In genomic region chr2:124796647-124797437, GRCh38 we compare ENCODE assay signal across 32 cellular contexts.
"Had no signal": no experiment of that assay in that cellular context is flagged by ENCODE, and none has a peak within 500 bp of the region (broad histone marks: within the 10 kb centered on the region; RNA-seq: fewer than 3 reads in every experiment).

No MANE protein-coding gene starts in this region.

- H3K9me3 Mint-ChIP-seq: activated CD4-positive, alpha-beta T cell treated with anti-CD3 and anti-CD28 coated beads, Interleukin-2, amount 10 ng/mL, durations not matched to agents 7 days and 5 days; activated T-cell treated with anti-CD3 and anti-CD28 coated beads, Interleukin-2, amount 50 U/mL, for 4 hours; dendritic cell treated with granulocyte-macrophage colony-stimulating factor and Interleukin-4, amounts not matched to agents 40 ng/mL and 50 ng/mL, for 4 days had no signal

- H3K36me3 Mint-ChIP-seq: activated naive CD8-positive, alpha-beta T cell; brain had no signal

- H3K27ac ChIP-seq: breast epithelium, cardiac muscle cell, colonic mucosa, epithelial cell of prostate, esophagus squamous epithelium had no signal

- H3K27me3 ChIP-seq: breast epithelium, cardiac muscle cell, colonic mucosa, esophagus squamous epithelium had no signal

- H3K4me3 ChIP-seq: breast epithelium, cardiac muscle cell, colonic mucosa, esophagus squamous epithelium had no signal

- H3K27ac Mint-ChIP-seq: activated CD4-positive, alpha-beta memory T cell treated with anti-CD3 and anti-CD28 coated beads, Interleukin-2, amount 10 ng/mL, durations not matched to agents 7 days and 5 days; activated CD4-positive, alpha-beta T cell treated with anti-CD3 and anti-CD28 coated beads for 36 hours; activated CD4-positive, alpha-beta T cell treated with anti-CD3 and anti-CD28 coated beads, Interleukin-2, amount 10 ng/mL, durations not matched to agents 7 days and 5 days; activated naive CD8-positive, alpha-beta T cell; activated T-helper 17 cell treated with anti-CD3 and anti-CD28 coated beads, Interleukin-2, amount 50 U/mL, for 72 hours; brain; dendritic cell treated with granulocyte-macrophage colony-stimulating factor and Interleukin-4, amounts not matched to agents 40 ng/mL and 50 ng/mL, for 4 days; effector memory CD8-positive, alpha-beta T cell had no signal

- H3K36me3 ChIP-seq: breast epithelium, cardiac muscle cell, colonic mucosa, esophagus squamous epithelium had no signal

- DNase-seq: activated CD4-positive, alpha-beta memory T cell treated with anti-CD3 and anti-CD28 coated beads, Interleukin-2, amount 10 ng/mL, durations not matched to agents 7 days and 5 days; activated CD4-positive, alpha-beta T cell treated with anti-CD3 and anti-CD28 coated beads for 36 hours; activated CD4-positive, alpha-beta T cell treated with anti-CD3 and anti-CD28 coated beads, Interleukin-2, amount 10 ng/mL, durations not matched to agents 7 days and 5 days; activated CD4-positive, alpha-beta T cell treated with anti-CD3 and anti-CD28 coated beads, Interleukin-2, amount 50 U/mL, for 4 hours; activated CD4-positive, CD25-positive, alpha-beta regulatory T cell; activated CD4-positive, CD25-positive, alpha-beta regulatory T cell treated with anti-CD3 and anti-CD28 coated beads, Interleukin-2, amount 50 U/mL, for 72 hours; activated effector memory CD4-positive, alpha-beta T cell treated with Interleukin-2 at 50 U/mL for 16 hours; activated gamma-delta T cell treated with Interleukin-2 at 50 U/mL for 16 hours; activated naive CD4-positive, alpha-beta T cell treated with anti-CD3 and anti-CD28 coated beads, Interleukin-2, amount 50 U/mL, for 16 hours; activated naive CD4-positive, alpha-beta T cell treated with Interleukin-2 at 50 U/mL for 16 hours; activated T-cell treated with anti-CD3 and anti-CD28 coated beads, Interleukin-2, amount 50 U/mL, for 4 hours; amygdala; aorta; central memory CD4-positive, alpha-beta T cell; cerebellar nuclear complex; colonic mucosa; effector CD4-positive, alpha-beta T cell; effector memory CD8-positive, alpha-beta T cell; esophagus squamous epithelium; foreskin fibroblast; head of caudate nucleus; T-helper 2 cell had no signal

- H3K27me3 Mint-ChIP-seq: activated CD4-positive, alpha-beta memory T cell treated with anti-CD3 and anti-CD28 coated beads, Interleukin-2, amount 10 ng/mL, durations not matched to agents 7 days and 5 days; activated CD4-positive, alpha-beta T cell treated with anti-CD3 and anti-CD28 coated beads for 36 hours; activated CD4-positive, alpha-beta T cell treated with anti-CD3 and anti-CD28 coated beads, Interleukin-2, amount 10 ng/mL, durations not matched to agents 7 days and 5 days; activated naive CD8-positive, alpha-beta T cell; activated T-helper 17 cell treated with anti-CD3 and anti-CD28 coated beads, Interleukin-2, amount 50 U/mL, for 72 hours; dendritic cell treated with granulocyte-macrophage colony-stimulating factor and Interleukin-4, amounts not matched to agents 40 ng/mL and 50 ng/mL, for 4 days; effector memory CD8-positive, alpha-beta T cell had no signal

- H3K9me3 ChIP-seq: breast epithelium, colonic mucosa, esophagus squamous epithelium had no signal

- H3K4me1 ChIP-seq: breast epithelium, colonic mucosa, esophagus squamous epithelium had no signal

- FAIRE-seq: endometrium, endothelial cell of umbilical vein, frontal cortex had no signal

- H3K4me1 Mint-ChIP-seq: activated CD4-positive, alpha-beta memory T cell treated with anti-CD3 and anti-CD28 coated beads, Interleukin-2, amount 10 ng/mL, durations not matched to agents 7 days and 5 days; activated CD4-positive, alpha-beta T cell treated with anti-CD3 and anti-CD28 coated beads for 36 hours; activated CD4-positive, alpha-beta T cell treated with anti-CD3 and anti-CD28 coated beads, Interleukin-2, amount 10 ng/mL, durations not matched to agents 7 days and 5 days; activated T-helper 17 cell treated with anti-CD3 and anti-CD28 coated beads, Interleukin-2, amount 50 U/mL, for 72 hours; brain had no signal

- ATAC-seq: activated CD4-positive, alpha-beta T cell treated with anti-CD3 and anti-CD28 coated beads for 36 hours; activated T-cell treated with anti-CD3 and anti-CD28 coated beads, Interleukin-2, amount 50 U/mL, for 4 hours; activated T-helper 17 cell treated with anti-CD3 and anti-CD28 coated beads, Interleukin-2, amount 50 U/mL, for 72 hours; effector memory CD8-positive, alpha-beta T cell had no signal

- H3K4me3 Mint-ChIP-seq: activated CD4-positive, alpha-beta memory T cell treated with anti-CD3 and anti-CD28 coated beads, Interleukin-2, amount 10 ng/mL, durations not matched to agents 7 days and 5 days; activated CD4-positive, alpha-beta T cell treated with anti-CD3 and anti-CD28 coated beads for 36 hours; activated CD4-positive, alpha-beta T cell treated with anti-CD3 and anti-CD28 coated beads, Interleukin-2, amount 10 ng/mL, durations not matched to agents 7 days and 5 days; activated naive CD8-positive, alpha-beta T cell; activated T-cell treated with anti-CD3 and anti-CD28 coated beads, Interleukin-2, amount 50 U/mL, for 4 hours; activated T-helper 17 cell treated with anti-CD3 and anti-CD28 coated beads, Interleukin-2, amount 50 U/mL, for 72 hours; brain; dendritic cell treated with granulocyte-macrophage colony-stimulating factor and Interleukin-4, amounts not matched to agents 40 ng/mL and 50 ng/mL, for 4 days; effector memory CD8-positive, alpha-beta T cell had no signal
